ENCODE assay signal across 24 cellular contexts in the genomic region with DNA sequence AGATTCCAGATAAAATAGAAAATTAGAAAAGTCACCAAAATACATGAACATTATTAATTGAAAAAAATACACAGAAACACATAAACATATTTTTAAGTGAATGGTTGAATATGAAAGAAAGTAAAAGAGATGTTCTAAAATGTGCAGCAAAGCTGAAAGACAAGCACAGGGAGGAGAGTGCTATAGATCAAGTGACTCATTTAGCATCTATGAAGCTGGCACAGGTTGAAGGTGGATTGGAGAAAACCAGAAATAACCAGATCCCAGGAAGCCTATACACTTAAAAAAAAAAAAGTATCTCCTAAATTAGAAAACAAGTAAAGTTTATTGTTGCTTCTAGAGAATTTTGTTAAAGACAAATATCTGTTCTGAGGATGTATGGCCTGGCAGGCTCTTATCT.
A peak's percentile ranks its signal among the peaks of the same experiment; 100 is the strongest.
DNase-seq lines count a peak whose midpoint lies in the region; ATAC-seq and TF ChIP-seq lines count a peak whose summit lies in the region.
"Had no signal": no experiment of that assay in that cellular context is flagged by ENCODE, and none has a peak within 500 bp of the region (broad histone marks: within the 10 kb centered on the region; RNA-seq: fewer than 3 reads in every experiment).

No MANE protein-coding gene starts in this region.

- H3K4me1 ChIP-seq in RWPE2 (ENCODE audit: insufficient read depth, poor library complexity, severe bottlenecking) = peaks cover 3% of the 10 kb centered on the region

- no peaks in the 10 kb centered on the region for H3K9me3 Mint-ChIP-seq in stimulated activated memory B cell treated with anti-CD40 and anti-IgM and Interleukin-4, amounts not matched to agents 10 μg/mL and 1 μg/mL and 100 μg/mL, for 72 hours

- no peak overlapping the region for H3K4me3 Mint-ChIP-seq in stimulated activated memory B cell treated with anti-CD40 and anti-IgM and Interleukin-4, amounts not matched to agents 10 μg/mL and 1 μg/mL and 100 μg/mL, for 72 hours
- H3K4me3 Mint-ChIP-seq: CD4-positive, alpha-beta memory T cell; T-helper 1 cell treated with Interleukin-12 subunit alpha and Interleukin-12 subunit beta and Interleukin-4 antibody, amounts not matched to agents 30 μg/mL and 1 μg/mL, for 36 hours had no signal

- intact Hi-C loops in Right ventricle myocardium inferior (cut with DNase I) = no loop called here

- ATAC-seq in RWPE2 (ENCODE audit: low read depth) = peak; percentile 84
- no peak for ATAC-seq in stimulated activated memory B cell treated with anti-CD40 and anti-IgM and Interleukin-4, amounts not matched to agents 10 μg/mL and 1 μg/mL and 100 μg/mL, for 72 hours
- no peak for ATAC-seq in Right ventricle myocardium inferior

- no peaks in the 10 kb centered on the region for H3K36me3 ChIP-seq in RWPE2 (ENCODE audit: low read depth)

- H3K36me3 Mint-ChIP-seq in stimulated activated memory B cell treated with anti-CD40 and anti-IgM and Interleukin-4, amounts not matched to agents 10 μg/mL and 1 μg/mL and 100 μg/mL, for 72 hours = no peaks in the 10 kb centered on the region
- H3K36me3 Mint-ChIP-seq: CD4-positive, alpha-beta memory T cell had no signal

- H3K27me3 ChIP-seq in RWPE2 (ENCODE audit: insufficient read depth, poor library complexity, severe bottlenecking) = no peaks in the 10 kb centered on the region

- H3K4me3 ChIP-seq in RWPE2 (ENCODE audit: severe bottlenecking) (no peak overlapping the region), epithelial cell of esophagus (ENCODE audit: low read length) (no peak overlapping the region)
- H3K4me3 ChIP-seq: PC-9 had no signal

- H3K27me3 Mint-ChIP-seq in stimulated activated memory B cell treated with anti-CD40 and anti-IgM and Interleukin-4, amounts not matched to agents 10 μg/mL and 1 μg/mL and 100 μg/mL, for 72 hours = no peaks in the 10 kb centered on the region
- H3K27me3 Mint-ChIP-seq: CD4-positive, alpha-beta memory T cell had no signal

- TF ChIP-seq CTCF in RWPE2 (IDR thresholded peaks at IDR 0.05; ENCODE audit: poor library complexity, severe bottlenecking) = no peak
- TF ChIP-seq CTCF in epithelial cell of esophagus (IDR thresholded peaks at IDR 0.05; ENCODE audit: insufficient read depth, low read depth, low read length, missing control alignments) = no peak

- no peak overlapping the region for H3K27ac Mint-ChIP-seq in stimulated activated memory B cell treated with anti-CD40 and anti-IgM and Interleukin-4, amounts not matched to agents 10 μg/mL and 1 μg/mL and 100 μg/mL, for 72 hours
- H3K27ac Mint-ChIP-seq: CD4-positive, alpha-beta memory T cell; T-helper 1 cell treated with Interleukin-12 subunit alpha and Interleukin-12 subunit beta and Interleukin-4 antibody, amounts not matched to agents 30 μg/mL and 1 μg/mL, for 36 hours had no signal

- H3K27ac ChIP-seq in RWPE2 (ENCODE audit: poor library complexity, severe bottlenecking) = no peak overlapping the region
- H3K27ac ChIP-seq: PC-9 had no signal

- DNase-seq in DMS53 (lab: John Stamatoyannopoulos, UW) (peak; percentile 34), HPDE6-E6E7 (ENCODE audit: extremely low spot score) (peak; percentile 6), RWPE2 (ENCODE audit: low spot score) (no peak), epithelial cell of esophagus (ENCODE audit: low read depth) (peak; percentile 36), dedifferentiated amniotic fluid mesenchymal stem cell (ENCODE audit: extremely low spot score) (no peak), Right ventricle myocardium inferior (ENCODE audit: missing footprints) (no peak)
- DNase-seq: C1 segment of cervical spinal cord; CD4-positive, alpha-beta memory T cell; COR-L47; DMS79; EL; GDM1; GOT3; HCEC 1CT; IMR-90; KG1; MM.1S; NCI-H2029; NCI-H446; NCI-H526; PC-9; SHP77 treated with DMSO at 0.1 percent for 48 hours had no signal

- no peaks in the 10 kb centered on the region for H3K4me1 Mint-ChIP-seq in stimulated activated memory B cell treated with anti-CD40 and anti-IgM and Interleukin-4, amounts not matched to agents 10 μg/mL and 1 μg/mL and 100 μg/mL, for 72 hours
- H3K4me1 Mint-ChIP-seq: CD4-positive, alpha-beta memory T cell had no signal

- no peaks in the 10 kb centered on the region for H3K9me3 ChIP-seq in RWPE2 (ENCODE audit: severe bottlenecking)

Comparison
In these comparisons a context has a peak if more than half of its experiments do, and no peak if none do; other contexts are left out.
1. DNase-seq: peak in DMS53 (single experiment), HPDE6-E6E7 (single experiment) and epithelial cell of esophagus (single experiment); none in RWPE2 (single experiment), dedifferentiated amniotic fluid mesenchymal stem cell (single experiment) and Right ventricle myocardium inferior (single experiment).